Comparison of ENCODE assay signal across 1 cellular context in genomic region chr4:40515398-40516293, GRCh38.
TF ChIP-seq lines count a peak whose summit lies in the region.

No MANE protein-coding gene starts in this region.

TF ChIP-seq in K562, 482 proteins besides CTCF, POLR2A, EP300 and RAD21 (continued from another document and continues in another):
- no peak for TF ChIP-seq HSF4 (CRISPR knock-in tag; IDR thresholded peaks at IDR 0.05; ENCODE audit: borderline replicate concordance)
- no peak for TF ChIP-seq ZNF445 (CRISPR knock-in tag; IDR thresholded peaks at IDR 0.05; ENCODE audit: low read depth)
- no peak for TF ChIP-seq PTBP1 (IDR thresholded peaks at IDR 0.05; ENCODE audit: low read depth, low read length)
- TF ChIP-seq ESRRB (CRISPR knock-in tag; IDR thresholded peaks at IDR 0.05; ENCODE audit: borderline replicate concordance): no peak
- no peak for TF ChIP-seq ZNF263 (CRISPR knock-in tag; IDR thresholded peaks at IDR 0.05; ENCODE audit: borderline replicate concordance)
- TF ChIP-seq NFYB (IDR thresholded peaks at IDR 0.05; ENCODE audit: extremely low read depth, insufficient read length): no peak
- TF ChIP-seq TRIM24 (IDR thresholded peaks at IDR 0.05): peak in 1 of 2 experiments; percentile 58; a peak in 2 of 4 replicates
- peak; percentile 95 for TF ChIP-seq KLF1 (tag; IDR thresholded peaks at IDR 0.05)
- TF ChIP-seq SMARCE1 (IDR thresholded peaks at IDR 0.05): peak; percentile 46; the same call in 1 of the 2 replicates
- TF ChIP-seq NELFE (IDR thresholded peaks at IDR 0.05; ENCODE audit: insufficient read depth, insufficient read length): no peak
- peak; percentile 48; the same call in 1 of the 2 replicates for TF ChIP-seq MYNN (IDR thresholded peaks at IDR 0.05)
- no peak for TF ChIP-seq MYNN (CRISPR knock-in tag; IDR thresholded peaks at IDR 0.05)
- TF ChIP-seq FOXO4 (CRISPR knock-in tag; IDR thresholded peaks at IDR 0.05): no peak
- peak; percentile 45; the same call in 1 of the 2 replicates for TF ChIP-seq EHMT2 (IDR thresholded peaks at IDR 0.05)
- TF ChIP-seq RBM39 (optimal IDR thresholded peaks at IDR 0.05; ENCODE audit: low read depth, low read length): no peak
- TF ChIP-seq CREB1 (IDR thresholded peaks at IDR 0.05): no peak; the same call in 1 of the 2 replicates
- TF ChIP-seq CREB1 (CRISPR knock-in tag; IDR thresholded peaks at IDR 0.05): peak; percentile 23; the same call in 1 of the 2 replicates
- peak; percentile 93 for TF ChIP-seq CEBPG (CRISPR knock-in tag; IDR thresholded peaks at IDR 0.05)
- TF ChIP-seq CEBPG (tag; conservative IDR thresholded peaks at IDR 0.05 in 1 of 2, IDR thresholded peaks at IDR 0.05 in 1 of 2): peak; percentile 71 to 73; a peak in 3 of 4 replicates
- TF ChIP-seq ZKSCAN1 (IDR thresholded peaks at IDR 0.05; ENCODE audit: low read depth, low read length): peak; percentile 39; the same call in 1 of the 2 replicates
- peak; percentile 83 for TF ChIP-seq ATF3 (IDR thresholded peaks at IDR 0.05)
- 0 out of 2 replicates have a peak, but pooled peaks have one; percentile 31 for TF ChIP-seq ATF3 (CRISPR knock-in tag; conservative IDR thresholded peaks at IDR 0.05)
- TF ChIP-seq FOSL1 (tag; conservative IDR thresholded peaks at IDR 0.05): peak; percentile 69
- no peak for TF ChIP-seq HMGN3 (IDR thresholded peaks at IDR 0.05; ENCODE audit: borderline replicate concordance, extremely low read depth, insufficient read length, low read depth, low read length)
- TF ChIP-seq ELF4 (CRISPR knock-in tag; IDR thresholded peaks at IDR 0.05): no peak
- TF ChIP-seq FOXK2 (conservative IDR thresholded peaks at IDR 0.05 in 1 of 2, IDR thresholded peaks at IDR 0.05 in 1 of 2; ENCODE audit: low read depth in 2 of 2): peak; percentile 76 to 84; a peak in 2 of 4 replicates
- no peak for TF ChIP-seq MCM3 (IDR thresholded peaks at IDR 0.05)
- TF ChIP-seq CUX1 (CRISPR knock-in tag; IDR thresholded peaks at IDR 0.05): no peak
- peak in 1 of 2 experiments; percentile 10 for TF ChIP-seq AFF1 (IDR thresholded peaks at IDR 0.05; ENCODE audit: low read depth in 1 of 2, partially characterized antibody in 2 of 2)
- TF ChIP-seq KDM1A (IDR thresholded peaks at IDR 0.05): peak; percentile 84 to 90
- peak; percentile 60 for TF ChIP-seq PHF20 (IDR thresholded peaks at IDR 0.05; ENCODE audit: partially characterized antibody)
- peak; percentile 76 for TF ChIP-seq PRDM10 (IDR thresholded peaks at IDR 0.05; ENCODE audit: partially characterized antibody)
- peak; percentile 95 for TF ChIP-seq PKNOX1 (IDR thresholded peaks at IDR 0.05)
- 0 out of 2 replicates have a peak, but pooled peaks have one; percentile 15 for TF ChIP-seq ZNF384 (IDR thresholded peaks at IDR 0.05; ENCODE audit: low read depth, low read length)
- TF ChIP-seq JUND (IDR thresholded peaks at IDR 0.05; ENCODE audit: borderline replicate concordance, low read depth, low read length): peak; percentile 79
- no peak; the same call in 2 of the 3 replicates for TF ChIP-seq JUND (tag; IDR thresholded peaks at IDR 0.05; ENCODE audit: borderline replicate concordance, low read depth, low read length)
- TF ChIP-seq FOXP4 (CRISPR knock-in tag; IDR thresholded peaks at IDR 0.05; ENCODE audit: borderline replicate concordance): no peak
- no peak for TF ChIP-seq CXXC5 (CRISPR knock-in tag; IDR thresholded peaks at IDR 0.05)
- no peak for TF ChIP-seq ZNF57 (CRISPR knock-in tag; IDR thresholded peaks at IDR 0.05)
- peak; percentile 72 for TF ChIP-seq KDM5B (IDR thresholded peaks at IDR 0.05; ENCODE audit: insufficient replicate concordance, low read depth, low read length)
- no peak for TF ChIP-seq ZC3H11A (IDR thresholded peaks at IDR 0.05; ENCODE audit: low read depth, low read length)
